16 cellular contexts compared by ENCODE assay signal in the genomic region with DNA sequence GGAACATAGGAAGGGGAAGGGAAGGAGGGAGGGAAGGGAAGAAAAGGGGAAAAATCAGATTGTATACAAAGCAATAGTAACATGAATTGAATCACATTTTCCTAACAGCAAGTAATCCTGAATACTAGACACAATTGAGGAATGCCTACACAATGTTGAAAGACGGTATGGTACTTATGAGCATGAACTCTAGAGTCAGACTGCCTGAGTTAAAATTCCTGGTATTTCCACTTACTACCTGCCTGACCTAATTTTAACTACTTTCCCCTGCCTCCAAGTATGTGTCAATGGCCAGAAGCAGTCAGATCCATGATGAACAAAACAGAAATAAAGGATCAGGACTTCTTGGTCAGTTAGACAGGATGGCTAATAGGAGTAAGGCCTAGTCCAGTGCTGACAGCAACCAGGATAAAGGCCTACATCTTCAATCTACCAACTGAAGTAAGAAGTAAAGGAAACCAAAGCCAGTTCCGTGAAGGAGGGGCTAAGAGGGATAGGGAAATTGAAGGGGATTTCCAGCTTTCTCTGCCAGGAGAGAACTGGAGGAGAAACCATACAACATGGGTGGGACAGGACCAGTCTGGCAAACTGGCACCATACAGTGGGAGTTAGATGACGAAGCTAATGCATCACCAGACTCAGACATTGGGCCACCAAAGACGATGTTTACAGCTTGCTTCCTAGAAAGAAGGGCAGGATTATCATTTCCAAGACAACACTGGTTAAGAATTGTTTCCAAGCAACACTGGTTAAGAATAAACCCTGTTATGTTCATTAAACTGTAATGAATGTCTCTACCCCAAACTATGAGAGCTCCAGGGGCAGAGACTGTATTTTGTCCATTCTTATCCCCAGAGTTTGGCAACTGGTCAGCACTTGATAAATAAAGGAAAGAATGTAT.
"Had no signal": no experiment of that assay in that cellular context is flagged by ENCODE, and none has a peak within 500 bp of the region (broad histone marks: within the 10 kb centered on the region; RNA-seq: fewer than 3 reads in every experiment).

No MANE protein-coding gene starts in this region.

- H3K4me3 ChIP-seq: sigmoid colon, tibial artery, vagina had no signal

- H3K4me1 ChIP-seq: parathyroid adenoma, tibial artery, vagina had no signal

- DNase-seq: activated CD4-positive, alpha-beta T cell treated with anti-CD3 and anti-CD28 coated beads, Interleukin-2, amount 10 ng/mL, durations not matched to agents 24 days and 14 days; activated CD8-positive, alpha-beta T cell treated with anti-CD3 and anti-CD28 coated beads for 36 hours; activated naive CD4-positive, alpha-beta T cell treated with Interleukin-2 at 50 U/mL for 16 hours; activated T-cell treated with anti-CD3 and anti-CD28 coated beads, Interleukin-2, amount 50 U/mL, for 1 hour; aorta; cerebellar nuclear complex; cortex of kidney; left cardiac atrium; midbrain; sigmoid colon; stimulated activated CD4-positive, alpha-beta T cell treated with anti-CD3 and anti-CD28 coated beads, Interleukin-4, amount 100 ng/mL, for 24 hours; tibial artery had no signal

- H3K36me3 ChIP-seq: sigmoid colon, tibial artery, vagina had no signal

- ATAC-seq: activated CD8-positive, alpha-beta T cell treated with anti-CD3 and anti-CD28 coated beads for 36 hours; activated T-helper 17 cell treated with anti-CD3 and anti-CD28 coated beads, Interleukin-2, amount 50 U/mL, for 72 hours; esophagus mucosa; left cardiac atrium had no signal

- H3K27me3 ChIP-seq: sigmoid colon, tibial artery, vagina had no signal

- H3K9me3 ChIP-seq: sigmoid colon, vagina had no signal

- H3K27ac ChIP-seq: parathyroid adenoma, tibial artery, vagina had no signal
